In the genomic region with DNA sequence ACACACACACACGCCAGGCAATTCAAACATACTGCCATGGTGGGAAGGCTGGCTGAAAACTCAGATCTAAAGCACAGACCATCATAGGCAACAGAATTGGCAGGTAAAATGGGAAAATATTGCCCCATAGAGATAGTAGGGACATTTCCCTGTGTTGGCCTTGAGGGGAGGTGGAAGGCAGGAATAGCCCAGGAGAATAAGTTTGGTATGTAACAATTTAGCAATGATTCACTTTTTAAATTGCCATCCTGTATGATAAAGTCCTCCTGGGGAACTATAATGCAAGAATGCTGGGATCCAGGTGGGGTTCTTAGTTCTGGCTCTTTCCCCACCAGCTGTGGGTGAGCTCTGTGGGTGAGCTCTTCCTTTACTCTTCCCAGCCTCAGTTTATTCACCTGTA, we compare ENCODE assay signal across 18 cellular contexts. TPM values are rescaled to one million over a fixed set of nuclear protein-coding genes. Genes with fewer than 3 reads are reported as not detected.
A peak's percentile ranks its signal among the peaks of the same experiment; 100 is the strongest.
DNase-seq lines count a peak whose midpoint lies in the region; ATAC-seq and TF ChIP-seq lines count a peak whose summit lies in the region.
"Had no signal": no experiment of that assay in that cellular context is flagged by ENCODE, and none has a peak within 500 bp of the region (broad histone marks: within the 10 kb centered on the region; RNA-seq: fewer than 3 reads in every experiment).

No MANE protein-coding gene starts in this region.

- H2AFZ ChIP-seq in SK-N-SH (ENCODE audit: low read depth) = no peak overlapping the region

- POLR2A ChIA-PET in SK-N-SH (lab: Yijun Ruan, JAX) = no interaction called here

- peaks cover 24% of the 10 kb centered on the region for H3K79me2 ChIP-seq in SK-N-SH (ENCODE audit: insufficient read depth)

- 92% methylated on average over 1 of the region's 1 CpG for WGBS in SK-N-SH (ENCODE audit: low lambda C conversion rate)

- H3K9me2 ChIP-seq in SK-N-SH = no peaks in the 10 kb centered on the region

- H3K4me3 ChIP-seq in SK-N-SH (ENCODE audit: low read depth in 2 of 2, low read length in 1 of 2) = no peak overlapping the region
- H3K4me3 ChIP-seq: BLaER1, HAP-1 had no signal

- no peaks in the 10 kb centered on the region for H3K36me3 Mint-ChIP-seq in type B pancreatic cell
- H3K36me3 Mint-ChIP-seq: CD8-positive, alpha-beta memory T cell had no signal

- no peak for TF ChIP-seq CTCF in SK-N-SH (IDR thresholded peaks at IDR 0.05)
- TF ChIP-seq CTCF in type B pancreatic cell (conservative IDR thresholded peaks at IDR 0.05) = no peak

- H3K4me3 Mint-ChIP-seq in type B pancreatic cell = no peak overlapping the region
- H3K4me3 Mint-ChIP-seq: CD8-positive, alpha-beta memory T cell had no signal

- no peaks in the 10 kb centered on the region for H3K4me1 Mint-ChIP-seq in type B pancreatic cell (ENCODE audit: unreplicated experiment)
- H3K4me1 Mint-ChIP-seq: CD8-positive, alpha-beta memory T cell had no signal

- H3K4me1 ChIP-seq in SK-N-SH (ENCODE audit: control insufficient read depth in 1 of 2, insufficient read depth in 2 of 2, low read depth in 1 of 2, low read length in 1 of 2) = no peaks in the 10 kb centered on the region; a peak in 3 of 4 replicates
- H3K4me1 ChIP-seq: BLaER1 had no signal

- intact Hi-C loops in left cardiac atrium (cut with DNase I) = no loop called here

- H3K27me3 ChIP-seq in SK-N-SH (ENCODE audit: insufficient read depth) = no peaks in the 10 kb centered on the region

- TF ChIP-seq RAD21 in SK-N-SH (IDR thresholded peaks at IDR 0.05; ENCODE audit: low read length) = no peak

- H3K9me3 Mint-ChIP-seq in type B pancreatic cell = no peaks in the 10 kb centered on the region
- H3K9me3 Mint-ChIP-seq: CD8-positive, alpha-beta memory T cell had no signal

- H3K9me3 ChIP-seq in SK-N-SH = no peaks in the 10 kb centered on the region
- H3K9me3 ChIP-seq: BLaER1, HAP-1 had no signal

- no peak overlapping the region for H3K9ac ChIP-seq in SK-N-SH
- H3K9ac ChIP-seq: BLaER1 had no signal

- DNase-seq in SK-N-SH (no peak), NCI-H226 (peak; percentile 3), epithelial cell of prostate (ENCODE audit: low read depth, low spot score) (no peak), type B pancreatic cell (ENCODE audit: extremely low spot score, unreplicated experiment) (no peak), left cardiac atrium (no peak)
- DNase-seq in stimulated activated CD4-positive, alpha-beta T cell treated with anti-CD3 and anti-CD28 coated beads, Interleukin-4, amount 100 ng/mL, for 1 hour = no peak
- no peak for DNase-seq in stimulated activated CD4-positive, alpha-beta T cell treated with anti-CD3 and anti-CD28 coated beads, Interleukin-12 subunit alpha, Interleukin-12 subunit beta, amount 100 ng/mL, for 4 hours
- DNase-seq: AML-193; CD8-positive, alpha-beta memory T cell; DMS53; GF-D8; GOT3 had no signal

- H3K4me2 ChIP-seq in SK-N-SH = no peak overlapping the region
- H3K4me2 ChIP-seq: BLaER1 had no signal

- ATAC-seq in SK-N-SH treated with all-trans-retinoic acid at 6 μM for 48 hours (no peak), left cardiac atrium (no peak)
- ATAC-seq: HepG2 had no signal

- no peak for TF ChIP-seq EP300 in SK-N-SH (IDR thresholded peaks at IDR 0.05; ENCODE audit: borderline replicate concordance in 1 of 2, low read depth in 1 of 2, low read length in 1 of 2)

- H3F3A ChIP-seq in SK-N-SH (replicated peaks; ENCODE audit: insufficient read depth) = peaks cover 39% of the 10 kb centered on the region

- CTCF ChIA-PET in SK-N-SH (lab: Yijun Ruan, JAX) = interaction anchor here (0.7 kb wide), 1 partner anchor 358 kb away, joined by 3 read pairs; no protein-coding TSS in a partner anchor

- peak overlapping the region; percentile 73 for H3K27ac Mint-ChIP-seq in type B pancreatic cell
- H3K27ac Mint-ChIP-seq: CD8-positive, alpha-beta memory T cell had no signal

- no peaks in the 10 kb centered on the region for H4K20me1 ChIP-seq in SK-N-SH (ENCODE audit: insufficient read depth)
- H4K20me1 ChIP-seq: BLaER1 had no signal

- H3K27ac ChIP-seq in SK-N-SH (ENCODE audit: low read depth in 2 of 2, low read length in 1 of 2) (peak overlapping the region in 1 of 2 experiments; percentile 46; a peak in 2 of 4 replicates), epithelial cell of prostate (peak overlapping the region; percentile 90)
- H3K27ac ChIP-seq: 22Rv1, BLaER1 had no signal

- H3K36me3 ChIP-seq in SK-N-SH (replicated peaks in 1 of 2; ENCODE audit: control insufficient read depth in 1 of 2, insufficient read depth in 2 of 2, low read length in 1 of 2) = peaks cover 3 to 11% of the 10 kb centered on the region in 2 experiments
- H3K36me3 ChIP-seq: BLaER1, HAP-1 had no signal

- H3K27me3 Mint-ChIP-seq in type B pancreatic cell = no peaks in the 10 kb centered on the region

TF ChIP-seq in SK-N-SH, 30 proteins besides CTCF, POLR2A, EP300 and RAD21:
- TF ChIP-seq CHD2 (IDR thresholded peaks at IDR 0.05; ENCODE audit: low read length, partially characterized antibody) = no peak
- TF ChIP-seq POLR2AphosphoS5 (IDR thresholded peaks at IDR 0.05; ENCODE audit: low read depth, low read length) = peak; percentile 23; the same call in 1 of the 2 replicates

TF ChIP-seq in SK-N-SH treated with all-trans-retinoic acid at 6 μM for 48 hours, 23 proteins besides CTCF, POLR2A, EP300 and RAD21:
- TF ChIP-seq OSR1 (CRISPR knock-in tag; IDR thresholded peaks at IDR 0.05) (no peak), GLIS3 (CRISPR knock-in tag; IDR thresholded peaks at IDR 0.05) (no peak), ZNF70 (CRISPR knock-in tag; IDR thresholded peaks at IDR 0.05) (no peak), TCF4 (CRISPR knock-in tag; IDR thresholded peaks at IDR 0.05; ENCODE audit: borderline replicate concordance) (no peak), SNAI2 (CRISPR knock-in tag; IDR thresholded peaks at IDR 0.05) (no peak), ARNTL (CRISPR knock-in tag; IDR thresholded peaks at IDR 0.05; ENCODE audit: borderline replicate concordance, low read depth) (no peak), ZFP30 (CRISPR knock-in tag; IDR thresholded peaks at IDR 0.05) (no peak), CSDC2 (CRISPR knock-in tag; IDR thresholded peaks at IDR 0.05) (no peak), ZC3H10 (CRISPR knock-in tag; IDR thresholded peaks at IDR 0.05) (no peak), TOX (CRISPR knock-in tag; IDR thresholded peaks at IDR 0.05; ENCODE audit: borderline replicate concordance) (no peak), BACH2 (CRISPR knock-in tag; IDR thresholded peaks at IDR 0.05; ENCODE audit: borderline replicate concordance) (no peak), ISL1 (CRISPR knock-in tag; IDR thresholded peaks at IDR 0.05) (no peak), ZNF8 (CRISPR knock-in tag; IDR thresholded peaks at IDR 0.05) (no peak), RARB (CRISPR knock-in tag; IDR thresholded peaks at IDR 0.05) (no peak), ZNF565 (CRISPR knock-in tag; conservative IDR thresholded peaks at IDR 0.05; ENCODE audit: low read depth) (no peak)
- TF ChIP-seq, protein P1, sequence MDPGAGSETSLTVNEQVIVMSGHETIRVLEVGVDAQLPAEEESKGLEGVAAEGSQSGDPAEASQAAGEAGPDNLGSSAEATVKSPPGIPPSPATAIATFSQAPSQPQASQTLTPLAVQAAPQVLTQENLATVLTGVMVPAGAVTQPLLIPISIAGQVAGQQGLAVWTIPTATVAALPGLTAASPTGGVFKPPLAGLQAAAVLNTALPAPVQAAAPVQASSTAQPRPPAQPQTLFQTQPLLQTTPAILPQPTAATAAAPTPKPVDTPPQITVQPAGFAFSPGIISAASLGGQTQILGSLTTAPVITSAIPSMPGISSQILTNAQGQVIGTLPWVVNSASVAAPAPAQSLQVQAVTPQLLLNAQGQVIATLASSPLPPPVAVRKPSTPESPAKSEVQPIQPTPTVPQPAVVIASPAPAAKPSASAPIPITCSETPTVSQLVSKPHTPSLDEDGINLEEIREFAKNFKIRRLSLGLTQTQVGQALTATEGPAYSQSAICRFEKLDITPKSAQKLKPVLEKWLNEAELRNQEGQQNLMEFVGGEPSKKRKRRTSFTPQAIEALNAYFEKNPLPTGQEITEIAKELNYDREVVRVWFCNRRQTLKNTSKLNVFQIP (CRISPR knock-in tag; IDR thresholded peaks at IDR 0.05; ENCODE audit: borderline replicate concordance, low read depth) = no peak
- TF ChIP-seq, protein P2, sequence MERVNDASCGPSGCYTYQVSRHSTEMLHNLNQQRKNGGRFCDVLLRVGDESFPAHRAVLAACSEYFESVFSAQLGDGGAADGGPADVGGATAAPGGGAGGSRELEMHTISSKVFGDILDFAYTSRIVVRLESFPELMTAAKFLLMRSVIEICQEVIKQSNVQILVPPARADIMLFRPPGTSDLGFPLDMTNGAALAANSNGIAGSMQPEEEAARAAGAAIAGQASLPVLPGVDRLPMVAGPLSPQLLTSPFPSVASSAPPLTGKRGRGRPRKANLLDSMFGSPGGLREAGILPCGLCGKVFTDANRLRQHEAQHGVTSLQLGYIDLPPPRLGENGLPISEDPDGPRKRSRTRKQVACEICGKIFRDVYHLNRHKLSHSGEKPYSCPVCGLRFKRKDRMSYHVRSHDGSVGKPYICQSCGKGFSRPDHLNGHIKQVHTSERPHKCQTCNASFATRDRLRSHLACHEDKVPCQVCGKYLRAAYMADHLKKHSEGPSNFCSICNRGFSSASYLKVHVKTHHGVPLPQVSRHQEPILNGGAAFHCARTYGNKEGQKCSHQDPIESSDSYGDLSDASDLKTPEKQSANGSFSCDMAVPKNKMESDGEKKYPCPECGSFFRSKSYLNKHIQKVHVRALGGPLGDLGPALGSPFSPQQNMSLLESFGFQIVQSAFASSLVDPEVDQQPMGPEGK (CRISPR knock-in tag; IDR thresholded peaks at IDR 0.05; ENCODE audit: borderline replicate concordance) = no peak

RNA-seq across cellular contexts. Expression of a gene that starts 51.0 kb away (rescaled TPM):
- polyA plus RNA-seq in SK-N-SH (2012; rRNA removed) = not detected in 2 replicates
- polyA plus RNA-seq in SK-N-SH (2012; cell fraction: cytosol; rRNA removed) = not detected in 2 replicates
- not detected in 2 replicates for polyA plus RNA-seq in SK-N-SH (2012; cell fraction: nucleus; rRNA removed)
- total RNA-seq in type B pancreatic cell (ENCODE audit: low replicate concordance) = not detected in 2 replicates
- not detected for total RNA-seq in left cardiac atrium
- total RNA-seq: CD8-positive, alpha-beta memory T cell; HepG2; HT1080 had no signal
- polyA plus RNA-seq: CD8-positive, alpha-beta memory T cell; HepG2 had no signal
